In genomic region chrX:47651043-47651905, GRCh38 we compare ENCODE assay signal across 1 cellular context.
TF ChIP-seq lines count a peak whose summit lies in the region.

No MANE protein-coding gene starts in this region.

TF ChIP-seq in GM12878, 131 proteins besides CTCF, POLR2A, EP300 and RAD21:
- TF ChIP-seq POLR2AphosphoS5 (IDR thresholded peaks at IDR 0.05; ENCODE audit: low read length) = 0 out of 2 replicates have a peak, but pooled peaks have one; percentile 45
- TF ChIP-seq ATF7 (IDR thresholded peaks at IDR 0.05; ENCODE audit: low read depth) = peak; percentile 24; the same call in 1 of the 2 replicates
- TF ChIP-seq ELK1 (IDR thresholded peaks at IDR 0.05; ENCODE audit: low read depth, low read length) = no peak
- TF ChIP-seq RAD51 (IDR thresholded peaks at IDR 0.05) = no peak
- TF ChIP-seq FOXK2 (IDR thresholded peaks at IDR 0.05) = 0 out of 2 replicates have a peak, but pooled peaks have one; percentile 8
- TF ChIP-seq CREB1 (IDR thresholded peaks at IDR 0.05; ENCODE audit: low read depth) = 0 out of 2 replicates have a peak, but pooled peaks have one; percentile 0
- TF ChIP-seq NBN (IDR thresholded peaks at IDR 0.05) = 0 out of 2 replicates have a peak, but pooled peaks have one; percentile 9
- no peak for TF ChIP-seq GATAD2B (conservative IDR thresholded peaks at IDR 0.05; ENCODE audit: low read depth)
- TF ChIP-seq CUX1 (IDR thresholded peaks at IDR 0.05; ENCODE audit: insufficient replicate concordance, low read depth, low read length) = peak; percentile 16
- TF ChIP-seq EGR1 (IDR thresholded peaks at IDR 0.05; ENCODE audit: borderline replicate concordance in 1 of 2, low read depth in 2 of 2, low read length in 2 of 2) = 0 out of 3 replicates have a peak, but pooled peaks of 1 of the 2 experiments have one; percentile 61
- TF ChIP-seq SREBF2 (IDR thresholded peaks at IDR 0.05; ENCODE audit: low read length) = no peak
- TF ChIP-seq ATF2 (IDR thresholded peaks at IDR 0.05; ENCODE audit: low read length) = no peak
- TF ChIP-seq PBX3 (IDR thresholded peaks at IDR 0.05; ENCODE audit: insufficient replicate concordance, low read depth, low read length) = peak; percentile 12
- no peak for TF ChIP-seq E4F1 (IDR thresholded peaks at IDR 0.05; ENCODE audit: borderline replicate concordance, partially characterized antibody)
